7 cellular contexts compared by ENCODE assay signal in genomic region chr17:48814504-48814903, GRCh38. TPM values are rescaled to one million over a fixed set of nuclear protein-coding genes. Genes with fewer than 3 reads are reported as not detected.
DNase-seq lines count a peak whose midpoint lies in the region; FAIRE-seq and TF ChIP-seq lines count a peak whose summit lies in the region.

No MANE protein-coding gene starts in this region.

- no peak overlapping the region for H3K4me3 ChIP-seq in stomach

- intact Hi-C loops in stomach (cut with DNase I; ENCODE audit: low total_unique reads) = no loop called here

- peaks cover 0 to 37% (median 0%) of the 10 kb centered on the region in 3 donors for H3K27me3 ChIP-seq in stomach

- H3K27ac Mint-ChIP-seq in mesothelial cell of epicardium = no peak overlapping the region

- TF ChIP-seq CTCF in mesothelial cell of epicardium (IDR thresholded peaks at IDR 0.05; ENCODE audit: unreplicated experiment) = peak; percentile 58
- TF ChIP-seq CTCF in stomach (IDR thresholded peaks at IDR 0.05) = peak in 5 of 7 experiments; percentile 43 to 78 (median 64)

- peaks cover 16 to 27% (median 24%) of the 10 kb centered on the region in 4 donors for H3K4me1 ChIP-seq in stomach

- peak; percentile 62 for DNase-seq in LoVo (ENCODE audit: low spot score)
- peak; percentile 23 for DNase-seq in activated CD4-positive, CD25-positive, alpha-beta regulatory T cell treated with anti-CD3 and anti-CD28 coated beads, Interleukin-2, amount 50 U/mL, for 16 hours (ENCODE audit: low read depth, low spot score)
- peak; percentile 76 for DNase-seq in dermis blood vessel endothelial cell
- no peak for DNase-seq in mesothelial cell of epicardium (ENCODE audit: low spot score in 2 of 2, unreplicated experiment in 2 of 2)
- peak; percentile 61 for DNase-seq in stomach
- no peak for DNase-seq in cortex of kidney (lab: John Stamatoyannopoulos, UW)

- H3K4me3 Mint-ChIP-seq in mesothelial cell of epicardium = no peak overlapping the region

- H3K36me3 ChIP-seq in stomach = no peaks in the 10 kb centered on the region

- FAIRE-seq in G401.6 (lab: Jason Lieb, UNC) = peak; percentile 86

- no peak for TF ChIP-seq EP300 in stomach (IDR thresholded peaks at IDR 0.05)

- H3K36me3 Mint-ChIP-seq in mesothelial cell of epicardium = no peaks in the 10 kb centered on the region

- H3K27ac ChIP-seq in stomach = no peak overlapping the region

- H3K4me1 Mint-ChIP-seq in mesothelial cell of epicardium = peaks cover 7% of the 10 kb centered on the region

- H3K9me3 ChIP-seq in stomach = no peaks in the 10 kb centered on the region

- H3K9me3 Mint-ChIP-seq in mesothelial cell of epicardium = no peaks in the 10 kb centered on the region

- WGBS in stomach, 5 donors = 26 to 39% (median 33%) methylated on average over 7 of the region's 7 CpGs

- H3K27me3 Mint-ChIP-seq in mesothelial cell of epicardium (ENCODE audit: low read depth) = peaks cover 68% of the 10 kb centered on the region

- TF ChIP-seq POLR2A in stomach (IDR thresholded peaks at IDR 0.05) = no peak

RNA-seq across cellular contexts. Expression of gene TTLL6, which starts 2.5 kb away (rescaled TPM):
- total RNA-seq in dermis blood vessel endothelial cell (not detected in 2 replicates), mesothelial cell of epicardium (not detected in 3 replicates), stomach (10 to 100 TPM in 1 of 5 donors, 1 to 10 TPM in 2, not detected in 2; 1.5 to 11.0 (median 1.8) TPM)
- polyA plus RNA-seq in stomach = under 1 TPM in 1 of 3 donors, not detected in 2; 0.48 TPM

RNA-seq across cellular contexts. Expression of gene CALCOCO2, which starts 16.3 kb away (rescaled TPM):
- total RNA-seq in dermis blood vessel endothelial cell = 50.2 and 78.3 TPM in 2 replicates
- total RNA-seq in mesothelial cell of epicardium = 55.2 to 56.6 TPM (median 56.6 TPM) in 3 replicates
- total RNA-seq in stomach = 100 to 1,000 TPM in 1 of 5 donors, 10 to 100 TPM in 4; 55.4 to 109 (median 72.2) TPM
- 10 to 100 TPM; 43.0 to 67.8 (median 58.8) TPM for polyA plus RNA-seq in stomach

Comparison
In these comparisons a context has a peak if more than half of its experiments do, and no peak if none do; other contexts are left out.
1. DNase-seq: peak in LoVo (single experiment), activated CD4-positive, CD25-positive, alpha-beta regulatory T cell treated with anti-CD3 and anti-CD28 coated beads, Interleukin-2, amount 50 U/mL, for 16 hours (single experiment), dermis blood vessel endothelial cell (single experiment) and stomach (single experiment); none in mesothelial cell of epicardium (0 of 2) and cortex of kidney (single experiment).